In the genomic region with DNA sequence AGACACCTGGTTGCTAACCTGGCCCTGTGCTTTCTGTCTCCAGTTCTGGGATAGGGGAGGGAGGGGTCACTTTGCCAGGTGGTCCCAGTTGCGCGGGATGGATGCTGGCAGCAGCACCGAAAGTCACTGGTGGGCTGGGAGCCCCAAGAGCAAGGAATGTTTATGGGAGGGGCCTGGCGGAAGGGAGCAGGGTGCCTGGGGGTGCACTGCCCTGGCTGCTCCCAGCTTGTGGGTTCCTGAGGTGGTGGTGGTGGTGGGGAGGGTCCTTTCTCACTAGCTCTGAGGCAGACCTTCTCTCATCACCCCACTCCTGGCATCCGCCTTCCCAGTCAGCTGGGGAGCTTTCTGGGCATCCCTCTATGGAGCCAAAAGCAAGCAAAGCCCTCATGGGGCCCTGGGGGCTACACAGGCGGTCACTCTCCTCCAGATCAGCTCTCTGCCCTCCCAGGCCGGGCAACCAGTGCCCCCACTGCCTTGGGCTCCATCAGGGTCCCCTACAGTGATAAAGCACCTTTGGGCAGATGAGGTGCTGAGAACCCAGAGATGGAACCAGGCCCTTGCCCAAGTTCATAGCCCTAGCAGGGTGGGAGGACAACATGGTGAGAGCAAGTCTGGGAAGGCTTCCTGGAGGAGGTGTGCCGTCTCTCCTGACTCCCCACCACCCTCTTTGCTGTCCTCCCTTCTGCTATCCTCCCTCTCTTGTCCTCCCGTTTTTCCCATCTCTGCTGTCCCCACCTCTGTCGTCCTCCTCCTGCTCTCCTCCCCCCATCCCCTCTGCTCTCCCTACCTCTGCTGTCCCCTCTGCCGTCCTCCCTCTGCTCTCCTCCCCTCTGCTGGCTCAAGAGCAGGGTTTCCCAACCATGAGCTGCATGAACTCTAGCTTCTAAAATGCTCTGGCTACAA, we compare ENCODE assay signal across 8 cellular contexts. TPM values are rescaled to one million over a fixed set of nuclear protein-coding genes. Genes with fewer than 3 reads are reported as not detected.
"Had no signal": no experiment of that assay in that cellular context is flagged by ENCODE, and none has a peak within 500 bp of the region (broad histone marks: within the 10 kb centered on the region; RNA-seq: fewer than 3 reads in every experiment).

No MANE protein-coding gene starts in this region.

- H3K4me1 ChIP-seq: lower lobe of right lung, testis had no signal

- H3K27me3 ChIP-seq: cardiac muscle cell, neutrophil, pancreas, testis had no signal

- DNase-seq: amniotic stem cell had no signal

- H3K9me3 ChIP-seq: lower lobe of right lung, neutrophil, pancreas, testis had no signal

- H3K27ac ChIP-seq: cardiac muscle cell, lower lobe of right lung, neutrophil, pancreas, testis had no signal

- H3K4me3 ChIP-seq: cardiac muscle cell, lower lobe of right lung, pancreas, testis had no signal

RNA-seq across cellular contexts. Expression of a gene that starts 16.0 kb away (rescaled TPM):
- total RNA-seq: activated naive CD8-positive, alpha-beta T cell treated with anti-CD3 and anti-CD28 coated beads for 36 hours; naive thymus-derived CD8-positive, alpha-beta T cell had no signal
